ENCODE assay signal across 18 cellular contexts in the genomic region with DNA sequence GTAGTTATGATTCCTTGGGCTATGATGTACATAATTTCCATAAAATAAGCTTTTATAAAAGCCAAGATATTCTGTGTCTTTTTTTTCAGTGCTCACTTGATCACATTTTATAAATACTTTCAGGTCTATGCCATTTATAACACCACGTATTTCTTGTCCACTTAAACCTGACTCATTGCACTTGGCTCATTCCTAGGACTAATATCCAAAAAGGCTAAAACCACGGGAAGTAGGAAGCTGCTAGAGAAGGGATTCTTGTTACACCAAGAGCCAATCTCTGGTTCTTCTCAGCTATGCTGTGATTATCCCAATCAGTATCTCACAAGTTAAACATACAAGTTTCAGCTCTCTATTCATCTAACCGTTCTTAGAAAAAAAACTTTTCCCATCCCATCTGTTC.
DNase-seq lines count a peak whose midpoint lies in the region; FAIRE-seq and TF ChIP-seq lines count a peak whose summit lies in the region.
"Had no signal": no experiment of that assay in that cellular context is flagged by ENCODE, and none has a peak within 500 bp of the region (broad histone marks: within the 10 kb centered on the region; RNA-seq: fewer than 3 reads in every experiment).

No MANE protein-coding gene starts in this region.

- H3K4me1 ChIP-seq in esophagus muscularis mucosa, result no peaks in the 10 kb centered on the region
- H3K4me1 ChIP-seq: BLaER1, esophagus squamous epithelium, psoas muscle had no signal

- H3K27me3 ChIP-seq in esophagus muscularis mucosa, result no peaks in the 10 kb centered on the region
- H3K27me3 ChIP-seq: BLaER1, dorsolateral prefrontal cortex, esophagus squamous epithelium had no signal

- H3K4me3 ChIP-seq in esophagus muscularis mucosa, result no peak overlapping the region
- H3K4me3 ChIP-seq: BLaER1, dorsolateral prefrontal cortex, esophagus squamous epithelium, psoas muscle had no signal

- no peaks in the 10 kb centered on the region for H3K36me3 ChIP-seq in esophagus muscularis mucosa
- H3K36me3 ChIP-seq: BLaER1, esophagus squamous epithelium had no signal

- TF ChIP-seq CTCF in esophagus muscularis mucosa (IDR thresholded peaks at IDR 0.05) (no peak), osteocyte (IDR thresholded peaks at IDR 0.05) (no peak), GM20000 (IDR thresholded peaks at IDR 0.05; ENCODE audit: extremely low read depth, missing control alignments) (no peak)

- no peaks in the 10 kb centered on the region for H3K9me3 ChIP-seq in esophagus muscularis mucosa
- H3K9me3 ChIP-seq: BLaER1, esophagus squamous epithelium, psoas muscle had no signal

- no peak for TF ChIP-seq POLR2A in esophagus muscularis mucosa (IDR thresholded peaks at IDR 0.05; ENCODE audit: low read depth)

- H3K27ac ChIP-seq in esophagus muscularis mucosa (replicated peaks in 1 of 4), result no peak overlapping the region
- H3K27ac ChIP-seq: BLaER1, dorsolateral prefrontal cortex, esophagus squamous epithelium, psoas muscle had no signal

- no peaks in the 10 kb centered on the region for H3K27me3 Mint-ChIP-seq in osteocyte (ENCODE audit: unreplicated experiment)
- H3K27me3 Mint-ChIP-seq: stimulated activated naive CD8-positive, alpha-beta T cell treated with anti-CD3 and anti-CD28 coated beads, Interleukin-15, Interleukin-2, amounts not matched to agents 100 ng/mL and 50 ng/mL, for 24 hours had no signal

- FAIRE-seq in RCC 7860 (lab: Jason Lieb, UNC), result peak; percentile 99
- FAIRE-seq: GM19239 had no signal

- DNase-seq in EL (peak; percentile 3), RCC 7860 (ENCODE audit: low spot score) (peak; percentile 88), esophagus muscularis mucosa (ENCODE audit: extremely low spot score) (peak; percentile 19), osteocyte (ENCODE audit: extremely low spot score, unreplicated experiment) (no peak), HT-29 (ENCODE audit: low spot score) (no peak), mucosa of gallbladder (ENCODE audit: low spot score) (no peak), GM20000 (ENCODE audit: low spot score) (no peak)
- DNase-seq in activated CD4-positive, alpha-beta T cell treated with anti-CD3 and anti-CD28 coated beads, Interleukin-2, amount 50 U/mL, for 1 hour, result no peak
- DNase-seq: amygdala, dorsolateral prefrontal cortex, esophagus squamous epithelium, left ventricle myocardium superior, NCI-H2029 treated with DMSO at 0.1 percent for 48 hours, psoas muscle had no signal

- H3K36me3 Mint-ChIP-seq in osteocyte (ENCODE audit: unreplicated experiment), result no peaks in the 10 kb centered on the region

- no peak overlapping the region for H3K4me3 Mint-ChIP-seq in osteocyte (ENCODE audit: unreplicated experiment)
- H3K4me3 Mint-ChIP-seq: stimulated activated naive CD8-positive, alpha-beta T cell treated with anti-CD3 and anti-CD28 coated beads, Interleukin-15, Interleukin-2, amounts not matched to agents 100 ng/mL and 50 ng/mL, for 24 hours had no signal

- intact Hi-C loops in esophagus muscularis mucosa (cut with DNase I), result no loop called here

- 32% methylated on average over 3 of the region's 3 CpGs for WGBS in esophagus muscularis mucosa

- H3K27ac Mint-ChIP-seq in osteocyte (ENCODE audit: unreplicated experiment), result peak overlapping the region; percentile 58
- H3K27ac Mint-ChIP-seq: activated T-helper 2 cell treated with anti-CD3 and anti-CD28 coated beads, Interferon-gamma antibody, Interleukin-2, Interleukin-4, amounts not matched to agents 10 μg/mL and 5 μg/mL and 100 μg/mL, durations not matched to agents 14 hours and 24 hours and 36 hours; stimulated activated naive CD8-positive, alpha-beta T cell treated with anti-CD3 and anti-CD28 coated beads, Interleukin-15, Interleukin-2, amounts not matched to agents 100 ng/mL and 50 ng/mL, for 24 hours had no signal

- no peak for TF ChIP-seq EP300 in esophagus muscularis mucosa (IDR thresholded peaks at IDR 0.05)

- H3K4me1 Mint-ChIP-seq in osteocyte (ENCODE audit: unreplicated experiment), result peaks cover 24% of the 10 kb centered on the region

- no peaks in the 10 kb centered on the region for H3K9me3 Mint-ChIP-seq in osteocyte (ENCODE audit: unreplicated experiment)
- H3K9me3 Mint-ChIP-seq: activated T-helper 2 cell treated with anti-CD3 and anti-CD28 coated beads, Interferon-gamma antibody, Interleukin-2, Interleukin-4, amounts not matched to agents 10 μg/mL and 5 μg/mL and 100 μg/mL, durations not matched to agents 14 hours and 24 hours and 36 hours had no signal

Comparison
In these comparisons a context has a peak if more than half of its experiments do, and no peak if none do; other contexts are left out.
1. DNase-seq: peak in EL (single experiment), RCC 7860 (single experiment) and esophagus muscularis mucosa (single experiment); none in osteocyte (single experiment), activated CD4-positive, alpha-beta T cell treated with anti-CD3 and anti-CD28 coated beads, Interleukin-2, amount 50 U/mL, for 1 hour (single experiment), HT-29 (single experiment), mucosa of gallbladder (single experiment) and GM20000 (single experiment).